In genomic region chr3:56981445-56982230, GRCh38 we compare ENCODE assay signal across 1 cellular context.
TF ChIP-seq lines count a peak whose summit lies in the region.

No MANE protein-coding gene starts in this region.

TF ChIP-seq in IMR-90, 13 proteins besides CTCF, POLR2A, EP300 and RAD21:
- TF ChIP-seq MAFK (IDR thresholded peaks at IDR 0.05; ENCODE audit: low read depth, low read length) (no peak), ELK1 (IDR thresholded peaks at IDR 0.05; ENCODE audit: borderline replicate concordance, low read depth, low read length) (no peak), NFE2L2 (IDR thresholded peaks at IDR 0.05; ENCODE audit: low read depth, low read length) (no peak), MAZ (IDR thresholded peaks at IDR 0.05; ENCODE audit: borderline replicate concordance, low read depth, low read length) (no peak), SMC3 (IDR thresholded peaks at IDR 0.05; ENCODE audit: low read depth, low read length) (no peak), USF2 (IDR thresholded peaks at IDR 0.05; ENCODE audit: low read depth, low read length) (no peak), BHLHE40 (IDR thresholded peaks at IDR 0.05; ENCODE audit: low read depth, low read length) (no peak), CHD1 (IDR thresholded peaks at IDR 0.05; ENCODE audit: low read depth, low read length) (no peak), CEBPB (IDR thresholded peaks at IDR 0.05; ENCODE audit: low read depth, low read length) (no peak), RCOR1 (IDR thresholded peaks at IDR 0.05; ENCODE audit: insufficient replicate concordance, low read length) (no peak), FOS (IDR thresholded peaks at IDR 0.05; ENCODE audit: low read depth, low read length) (no peak), MXI1 (IDR thresholded peaks at IDR 0.05; ENCODE audit: borderline replicate concordance, low read depth, low read length) (no peak), RFX5 (IDR thresholded peaks at IDR 0.05; ENCODE audit: low read depth, low read length) (no peak)
